ENCODE assay signal across 15 cellular contexts in the genomic region with DNA sequence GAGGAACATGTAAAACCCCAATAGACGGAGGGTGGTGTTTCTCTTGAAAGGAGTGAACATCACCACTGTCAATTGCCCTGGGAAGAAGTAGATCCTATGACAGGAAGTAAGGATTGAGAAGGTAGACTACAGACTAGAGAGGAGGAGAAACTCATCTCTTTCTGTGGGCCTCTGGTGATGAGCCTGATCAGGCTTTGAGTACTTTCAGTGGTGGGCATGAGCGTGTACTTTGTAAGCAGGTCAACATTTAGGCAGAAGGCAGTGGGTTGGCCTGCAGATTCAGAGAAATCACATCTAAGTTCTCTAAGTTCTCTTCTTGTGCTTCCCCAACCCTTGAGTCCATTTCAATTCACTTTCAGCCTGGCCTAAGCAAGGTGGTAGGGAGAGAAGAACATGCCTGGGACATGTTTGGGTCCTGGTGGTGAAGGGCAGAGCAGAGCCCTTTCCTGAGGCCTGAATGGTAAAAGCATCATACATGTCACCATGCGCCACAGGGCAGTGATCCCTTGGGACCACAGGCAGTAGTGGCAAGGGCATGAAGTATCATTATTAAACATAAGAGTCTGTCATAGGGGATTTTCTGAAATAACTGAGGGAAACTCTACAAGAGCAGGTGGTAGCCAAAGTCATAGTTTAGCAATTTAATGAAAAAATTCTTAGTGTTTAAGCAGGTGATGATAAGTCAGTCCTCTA. TPM values are rescaled to one million over a fixed set of nuclear protein-coding genes. Genes with fewer than 3 reads are reported as not detected.
A peak's percentile ranks its signal among the peaks of the same experiment; 100 is the strongest.
DNase-seq lines count a peak whose midpoint lies in the region; ATAC-seq and TF ChIP-seq lines count a peak whose summit lies in the region.
"Had no signal": no experiment of that assay in that cellular context is flagged by ENCODE, and none has a peak within 500 bp of the region (broad histone marks: within the 10 kb centered on the region; RNA-seq: fewer than 3 reads in every experiment).

No MANE protein-coding gene starts in this region.

- H3K9me3 ChIP-seq in esophagus squamous epithelium (no peaks in the 10 kb centered on the region), thyroid gland (no peaks in the 10 kb centered on the region)
- H3K9me3 ChIP-seq: mucosa of descending colon, upper lobe of left lung had no signal

- H3K27ac ChIP-seq in esophagus squamous epithelium: no peak overlapping the region
- no peak overlapping the region for H3K27ac ChIP-seq in thyroid gland
- H3K27ac ChIP-seq: upper lobe of left lung had no signal

- no peak for TF ChIP-seq POLR2A in esophagus squamous epithelium (IDR thresholded peaks at IDR 0.05)
- no peak for TF ChIP-seq POLR2A in thyroid gland (IDR thresholded peaks at IDR 0.05)

- H3K27me3 ChIP-seq in esophagus squamous epithelium: no peaks in the 10 kb centered on the region
- H3K27me3 ChIP-seq in thyroid gland: no peaks in the 10 kb centered on the region
- H3K27me3 ChIP-seq: upper lobe of left lung had no signal

- TF ChIP-seq CTCF in GM10266 (IDR thresholded peaks at IDR 0.05; ENCODE audit: control insufficient read depth, insufficient read depth, low read depth, missing control alignments) (no peak), esophagus squamous epithelium (IDR thresholded peaks at IDR 0.05) (no peak), thyroid gland (IDR thresholded peaks at IDR 0.05) (no peak)

- H3K4me1 ChIP-seq in esophagus squamous epithelium: no peaks in the 10 kb centered on the region
- no peaks in the 10 kb centered on the region for H3K4me1 ChIP-seq in thyroid gland
- H3K4me1 ChIP-seq: upper lobe of left lung had no signal

- peak; percentile 91 for ATAC-seq in GM18907 (IDR thresholded peaks at IDR 0.05; ENCODE audit: unreplicated experiment)
- peak; percentile 64 for ATAC-seq in HG02571 (IDR thresholded peaks at IDR 0.05; ENCODE audit: unreplicated experiment)
- ATAC-seq in HG03558 (IDR thresholded peaks at IDR 0.05; ENCODE audit: extremely low read depth, unreplicated experiment): peak; percentile 49
- ATAC-seq: mucosa of descending colon had no signal

- DNase-seq in GM10266 (ENCODE audit: extremely low spot score) (peak; percentile 30), EL (no peak), esophagus squamous epithelium (lab: John Stamatoyannopoulos, UW) (no peak), SIG-M5 (lab: John Stamatoyannopoulos, UW) (no peak), thyroid gland (no peak)
- DNase-seq: activated CD4-positive, alpha-beta T cell treated with anti-CD3 and anti-CD28 coated beads for 1 hour; activated effector memory CD4-positive, alpha-beta T cell treated with Interleukin-2 at 50 U/mL for 16 hours; mucosa of descending colon; MV-4-11; NCI-H526 treated with DMSO at 0.1 percent for 48 hours; upper lobe of left lung had no signal

- intact Hi-C loops in esophagus squamous epithelium (cut with DNase I): no loop called here
- intact Hi-C loops in thyroid gland (cut with DNase I): no loop called here

- WGBS in esophagus squamous epithelium, 2 donors: 78 to 96% methylated on average over 3 of the region's 3 CpGs
- WGBS in thyroid gland, 2 donors: 94 to 96% methylated on average over 3 of the region's 3 CpGs

- H3K4me3 ChIP-seq in esophagus squamous epithelium (no peak overlapping the region), thyroid gland (replicated peaks in 1 of 3) (no peak overlapping the region)
- H3K4me3 ChIP-seq: mucosa of descending colon, upper lobe of left lung had no signal

- H3K36me3 ChIP-seq in esophagus squamous epithelium (no peaks in the 10 kb centered on the region), thyroid gland (no peaks in the 10 kb centered on the region)
- H3K36me3 ChIP-seq: upper lobe of left lung had no signal

RNA-seq across cellular contexts. Expression of gene ANKRD1, which starts 56.4 kb away (rescaled TPM):
- not detected for total RNA-seq in esophagus squamous epithelium
- total RNA-seq in thyroid gland: under 1 TPM in 1 of 4 donors, not detected in 3; 0.94 TPM
- total RNA-seq: SK-MEL-5 had no signal
